8 cellular contexts compared by ENCODE assay signal in genomic region chr4:106315968-106316772, GRCh38. TPM values are rescaled to one million over a fixed set of nuclear protein-coding genes. Genes with fewer than 3 reads are reported as not detected.
DNase-seq lines count a peak whose midpoint lies in the region; ATAC-seq and TF ChIP-seq lines count a peak whose summit lies in the region.

Gene AIMP1 (plus strand): TSS chr4:106316550. CDS start chr4:106325010, 8,460 bp downstream.
Gene TBCK (minus strand): TSS chr4:106316209. CDS start chr4:106308960, 7,249 bp downstream.

- TF ChIP-seq CTCF in GM10248 (IDR thresholded peaks at IDR 0.05; ENCODE audit: control extremely low read depth, extremely low read depth, low read depth, missing control alignments) (no peak), SK-N-SH (IDR thresholded peaks at IDR 0.05) (no peak), omental fat pad (IDR thresholded peaks at IDR 0.05) (no peak), testis (IDR thresholded peaks at IDR 0.05) (no peak)

- intact Hi-C loops in testis (cut with DNase I; ENCODE audit: low total_unique reads): no loop called here

- H3K9me3 Mint-ChIP-seq in activated naive CD4-positive, alpha-beta T cell treated with anti-CD3 and anti-CD28 coated beads, Interleukin-2, amount 50 U/mL, for 72 hours: no peaks in the 10 kb centered on the region

- H3K4me3 ChIP-seq in SK-N-SH (ENCODE audit: low read depth in 2 of 2, low read length in 1 of 2) (peak within 1 kb of the TSS; percentile 98 to 99), testis (peak within 1 kb of the TSS; percentile 76 to 86)

- H3F3A ChIP-seq in SK-N-SH (replicated peaks; ENCODE audit: insufficient read depth): peaks cover 26% of the 10 kb centered on the region

- peak within 1 kb of the TSS; percentile 94 for H3K4me2 ChIP-seq in SK-N-SH

- H3K4me1 ChIP-seq in SK-N-SH (ENCODE audit: control insufficient read depth in 1 of 2, insufficient read depth in 2 of 2, low read depth in 1 of 2, low read length in 1 of 2) (peaks cover 11 to 23% of the 10 kb centered on the region in 2 experiments; a peak in 3 of 4 replicates), testis (peaks cover 17% of the 10 kb centered on the region)

- H3K9me2 ChIP-seq in SK-N-SH: no peaks in the 10 kb centered on the region

- H3K9ac ChIP-seq in SK-N-SH: peak within 1 kb of the TSS; percentile 92

- no peak within 1 kb of the TSS for H3K27ac Mint-ChIP-seq in activated naive CD4-positive, alpha-beta T cell treated with anti-CD3 and anti-CD28 coated beads, Interleukin-2, amount 50 U/mL, for 72 hours

- no peak for TF ChIP-seq EP300 in SK-N-SH (IDR thresholded peaks at IDR 0.05; ENCODE audit: borderline replicate concordance in 1 of 2, low read depth in 1 of 2, low read length in 1 of 2)

- TF ChIP-seq POLR2A in testis (IDR thresholded peaks at IDR 0.05): no peak

- CTCF ChIA-PET in GM10248 (lab: Yijun Ruan, JAX) (interaction anchor here (1.0 kb wide), 1 partner anchor 12 kb away, joined by 4 read pairs; no protein-coding TSS in a partner anchor), SK-N-SH (lab: Yijun Ruan, JAX) (interaction anchor here (0.6 to 1.2 kb wide), 3 partner anchors 50 to 1600 kb away, joined by 3 read pairs; no protein-coding TSS in a partner anchor)

- H2AFZ ChIP-seq in SK-N-SH (ENCODE audit: low read depth): peak within 1 kb of the TSS; percentile 91

- H3K27me3 ChIP-seq in SK-N-SH (ENCODE audit: insufficient read depth) (no peaks in the 10 kb centered on the region), testis (no peaks in the 10 kb centered on the region)

- TF ChIP-seq RAD21 in SK-N-SH (IDR thresholded peaks at IDR 0.05; ENCODE audit: low read length): no peak

- H3K36me3 ChIP-seq in SK-N-SH (replicated peaks in 1 of 2; ENCODE audit: control insufficient read depth in 1 of 2, insufficient read depth in 2 of 2, low read length in 1 of 2): peaks cover 0 to 8% of the 10 kb centered on the region in 2 experiments
- no peaks in the 10 kb centered on the region for H3K36me3 ChIP-seq in testis (ENCODE audit: low read depth, missing control alignments)

- H3K36me3 Mint-ChIP-seq in activated naive CD4-positive, alpha-beta T cell treated with anti-CD3 and anti-CD28 coated beads, Interleukin-2, amount 50 U/mL, for 72 hours: peaks cover 12 to 14% of the 10 kb centered on the region in 2 donors

- H3K79me2 ChIP-seq in SK-N-SH (ENCODE audit: insufficient read depth): peaks cover 89% of the 10 kb centered on the region

- peak; percentile 84 for ATAC-seq in HG02610 (IDR thresholded peaks at IDR 0.05; ENCODE audit: unreplicated experiment)
- peak; percentile 75 to 84 for ATAC-seq in activated naive CD4-positive, alpha-beta T cell treated with anti-CD3 and anti-CD28 coated beads, Interleukin-2, amount 50 U/mL, for 72 hours
- peak; percentile 97 for ATAC-seq in omental fat pad (ENCODE audit: low FRiP score)

- peak within 1 kb of the TSS; percentile 94 to 100 for H3K27ac ChIP-seq in SK-N-SH (ENCODE audit: low read depth in 2 of 2, low read length in 1 of 2)
- peak within 1 kb of the TSS; percentile 91 to 97 for H3K27ac ChIP-seq in testis

- H3K9me3 ChIP-seq in SK-N-SH (no peaks in the 10 kb centered on the region), testis (no peaks in the 10 kb centered on the region)

- under 1% methylated on average over 33 of the region's 44 CpGs for WGBS in SK-N-SH (ENCODE audit: low lambda C conversion rate)
- 0 to 1% methylated on average over 17 to 44 of the region's 44 CpGs for WGBS in testis, 2 donors

- DNase-seq in GM10248 (ENCODE audit: extremely low spot score): peak; percentile 80
- DNase-seq in NCI-H1092 (lab: John Stamatoyannopoulos, UW): peak; percentile 85
- peak; percentile 84 for DNase-seq in SK-N-SH
- DNase-seq in activated naive CD4-positive, alpha-beta T cell treated with anti-CD3 and anti-CD28 coated beads, Interleukin-2, amount 50 U/mL, for 72 hours (ENCODE audit: low spot score in 2 of 2): peak; percentile 78
- DNase-seq in glomerular visceral epithelial cell (ENCODE audit: extremely low spot score): peak; percentile 90
- peak; percentile 65 for DNase-seq in omental fat pad (ENCODE audit: low spot score)
- peak; percentile 94 for DNase-seq in testis

- H4K20me1 ChIP-seq in SK-N-SH (ENCODE audit: insufficient read depth): no peaks in the 10 kb centered on the region

- POLR2A ChIA-PET in GM10248 (lab: Yijun Ruan, JAX) (interaction anchor here (0.8 to 0.9 kb wide), 2 partner anchors 10 to 15 kb away, joined by 5 to 9 read pairs; no protein-coding TSS in a partner anchor), SK-N-SH (lab: Yijun Ruan, JAX) (no interaction called here)

TF ChIP-seq in SK-N-SH, 30 proteins besides CTCF, POLR2A, EP300 and RAD21 (continues in another document):
- no peak for TF ChIP-seq MEF2A (IDR thresholded peaks at IDR 0.05; ENCODE audit: borderline replicate concordance, low read depth)
- TF ChIP-seq MXI1 (IDR thresholded peaks at IDR 0.05; ENCODE audit: low read depth, low read length): peak; percentile 89
- TF ChIP-seq JUND (IDR thresholded peaks at IDR 0.05): no peak
- peak; percentile 83 for TF ChIP-seq POLR2AphosphoS5 (IDR thresholded peaks at IDR 0.05; ENCODE audit: low read depth, low read length)
- TF ChIP-seq CHD2 (IDR thresholded peaks at IDR 0.05; ENCODE audit: low read length, partially characterized antibody): peak; percentile 5
- TF ChIP-seq EZH2phosphoT487 (IDR thresholded peaks at IDR 0.05; ENCODE audit: borderline replicate concordance, low read depth): no peak
- no peak for TF ChIP-seq TCF12 (IDR thresholded peaks at IDR 0.05)
- TF ChIP-seq RCOR1 (IDR thresholded peaks at IDR 0.05; ENCODE audit: low read length): no peak
- TF ChIP-seq TAF1 (IDR thresholded peaks at IDR 0.05; ENCODE audit: borderline replicate concordance, low read depth, low read length): peak; percentile 65; the same call in 1 of the 2 replicates
- TF ChIP-seq FOSL2 (IDR thresholded peaks at IDR 0.05; ENCODE audit: borderline replicate concordance, low read depth): no peak
- peak; percentile 86; the same call in 1 of the 2 replicates for TF ChIP-seq MAX (IDR thresholded peaks at IDR 0.05; ENCODE audit: low read depth)
- no peak for TF ChIP-seq USF2 (IDR thresholded peaks at IDR 0.05; ENCODE audit: borderline replicate concordance, low read depth, low read length)
- peak; percentile 23; the same call in 1 of the 2 replicates for TF ChIP-seq PBX3 (IDR thresholded peaks at IDR 0.05)
- TF ChIP-seq TEAD4 (IDR thresholded peaks at IDR 0.05; ENCODE audit: borderline replicate concordance, insufficient read depth): no peak
- TF ChIP-seq GABPA (IDR thresholded peaks at IDR 0.05; ENCODE audit: low read depth): peak; percentile 62
- TF ChIP-seq YY1 (IDR thresholded peaks at IDR 0.05; ENCODE audit: low read depth): 0 out of 2 replicates have a peak, but pooled peaks have one; percentile 28
- no peak for TF ChIP-seq RXRA (IDR thresholded peaks at IDR 0.05; ENCODE audit: borderline replicate concordance, low read depth)
- TF ChIP-seq GATA2 (CRISPR knock-in tag; IDR thresholded peaks at IDR 0.05): no peak; the same call in none of the 2 replicates

RNA-seq across cellular contexts. Expression of gene AIMP1, which starts in this region (rescaled TPM):
- polyA plus RNA-seq in SK-N-SH (2012; rRNA removed) (14.0 and 20.4 TPM in 2 replicates), testis (ENCODE audit: insufficient read depth, low read depth, low replicate concordance) (26.3 TPM)
- polyA plus RNA-seq in SK-N-SH (2012; cell fraction: cytosol; rRNA removed): 25.9 and 37.9 TPM in 2 replicates
- polyA plus RNA-seq in SK-N-SH (2012; cell fraction: nucleus; rRNA removed): 7.4 and 19.6 TPM in 2 replicates
- 10 to 100 TPM; 39.1 to 53.6 TPM for total RNA-seq in activated naive CD4-positive, alpha-beta T cell treated with anti-CD3 and anti-CD28 coated beads, Interleukin-2, amount 50 U/mL, for 72 hours
- total RNA-seq in omental fat pad (10 to 100 TPM; 19.3 to 26.5 (median 22.7) TPM), testis (10 to 100 TPM; 17.7 to 20.0 TPM)

RNA-seq across cellular contexts. Expression of gene TBCK, which starts in this region (rescaled TPM):
- polyA plus RNA-seq in SK-N-SH (2012; rRNA removed) (14.6 and 18.0 TPM in 2 replicates), testis (ENCODE audit: insufficient read depth, low read depth, low replicate concordance) (17.7 TPM)
- 12.2 and 13.2 TPM in 2 replicates for polyA plus RNA-seq in SK-N-SH (2012; cell fraction: cytosol; rRNA removed)
- 52.9 and 55.8 TPM in 2 replicates for polyA plus RNA-seq in SK-N-SH (2012; cell fraction: nucleus; rRNA removed)
- total RNA-seq in activated naive CD4-positive, alpha-beta T cell treated with anti-CD3 and anti-CD28 coated beads, Interleukin-2, amount 50 U/mL, for 72 hours: 10 to 100 TPM; 17.6 to 45.9 TPM
- total RNA-seq in omental fat pad (10 to 100 TPM; 25.3 to 40.0 (median 37.2) TPM), testis (10 to 100 TPM; 66.3 to 67.1 TPM)

Comparison
In these comparisons a context has a peak if more than half of its experiments do, and no peak if none do; other contexts are left out.
1. Peak in every context shown above with its lines: DNase-seq, ATAC-seq, H3K4me3 ChIP-seq and H3K27ac ChIP-seq.